22 cellular contexts compared by ENCODE assay signal in genomic region chr7:40356871-40357676, GRCh38.
A peak's percentile ranks its signal among the peaks of the same experiment; 100 is the strongest.
DNase-seq lines count a peak whose midpoint lies in the region; ATAC-seq and TF ChIP-seq lines count a peak whose summit lies in the region.
"Had no signal": no experiment of that assay in that cellular context is flagged by ENCODE, and none has a peak within 500 bp of the region (broad histone marks: within the 10 kb centered on the region; RNA-seq: fewer than 3 reads in every experiment).

No MANE protein-coding gene starts in this region.

- H3K36me3 ChIP-seq in GM23248 (ENCODE audit: low read depth): no peaks in the 10 kb centered on the region
- H3K36me3 ChIP-seq in skeletal muscle satellite cell (ENCODE audit: insufficient read depth, low read length): no peaks in the 10 kb centered on the region
- H3K36me3 ChIP-seq: brain microvascular endothelial cell, left lung, uterus had no signal

- H3K27ac Mint-ChIP-seq in activated naive CD8-positive, alpha-beta T cell treated with anti-CD3 and anti-CD28 coated beads for 36 hours: no peak overlapping the region
- H3K27ac Mint-ChIP-seq: activated naive CD4-positive, alpha-beta T cell treated with anti-CD3 and anti-CD28 coated beads, Interleukin-2, amount 50 U/mL, for 72 hours; CD8-positive, alpha-beta T cell; endodermal cell; nephron progenitor cell; T-helper 17 cell had no signal

- ATAC-seq in SK-N-SH treated with all-trans-retinoic acid at 6 μM for 48 hours: peak; percentile 71
- ATAC-seq: activated naive CD4-positive, alpha-beta T cell treated with anti-CD3 and anti-CD28 coated beads, Interleukin-2, amount 50 U/mL, for 72 hours; CD8-positive, alpha-beta T cell; left lung; T-helper 17 cell had no signal

- CTCF ChIA-PET in RWPE1 (lab: Yijun Ruan, JAX): no interaction called here

- H3K4me3 ChIP-seq in GM23248: 0 out of 2 replicates have a peak overlapping the region, but pooled peaks have one; percentile 11
- no peak overlapping the region for H3K4me3 ChIP-seq in skeletal muscle satellite cell (ENCODE audit: low read length)
- H3K4me3 ChIP-seq: coronary artery, left lung, uterus had no signal

- H3K4me1 ChIP-seq in GM23248 (ENCODE audit: insufficient read depth): peaks cover 20% of the 10 kb centered on the region
- peaks cover 20% of the 10 kb centered on the region for H3K4me1 ChIP-seq in skeletal muscle satellite cell (ENCODE audit: control insufficient read depth, insufficient read depth, low read length)
- H3K4me1 ChIP-seq: left lung, uterus had no signal

- POLR2A ChIA-PET in RWPE1 (lab: Yijun Ruan, JAX; ENCODE audit: low non-redundant PET): no interaction called here

- peaks cover 19% of the 10 kb centered on the region for H3F3A ChIP-seq in GM23248 (ENCODE audit: insufficient read depth)

- H4K20me1 ChIP-seq in GM23248 (ENCODE audit: insufficient read depth): no peaks in the 10 kb centered on the region

- no peaks in the 10 kb centered on the region for H3K36me3 Mint-ChIP-seq in activated naive CD8-positive, alpha-beta T cell treated with anti-CD3 and anti-CD28 coated beads for 36 hours
- H3K36me3 Mint-ChIP-seq: activated naive CD4-positive, alpha-beta T cell treated with anti-CD3 and anti-CD28 coated beads, Interleukin-2, amount 50 U/mL, for 72 hours; CD8-positive, alpha-beta T cell had no signal

- H3K4me2 ChIP-seq in GM23248 (ENCODE audit: unreplicated experiment): peak overlapping the region; percentile 72
- H3K4me2 ChIP-seq in skeletal muscle satellite cell (ENCODE audit: low read length): peak overlapping the region; percentile 7

- H3K27me3 Mint-ChIP-seq in activated naive CD8-positive, alpha-beta T cell treated with anti-CD3 and anti-CD28 coated beads for 36 hours: no peaks in the 10 kb centered on the region
- H3K27me3 Mint-ChIP-seq: T-helper 17 cell had no signal

- 9 to 14% methylated on average over 6 of the region's 6 CpGs for WGBS in GM23248 (ENCODE audit: low coverage in 1 of 2, low lambda C conversion rate in 2 of 2, missing lambda C conversion rate in 2 of 2), 2 experiments

- H3K4me1 Mint-ChIP-seq in activated naive CD8-positive, alpha-beta T cell treated with anti-CD3 and anti-CD28 coated beads for 36 hours: no peaks in the 10 kb centered on the region
- H3K4me1 Mint-ChIP-seq: endodermal cell, nephron progenitor cell, T-helper 17 cell had no signal

- no peak for TF ChIP-seq CTCF in RWPE1 (conservative IDR thresholded peaks at IDR 0.05; ENCODE audit: low read depth)

- peak overlapping the region; percentile 28; the same call in 1 of the 2 replicates for H2AFZ ChIP-seq in GM23248

- H3K27ac ChIP-seq in GM23248: peak overlapping the region; percentile 74
- H3K27ac ChIP-seq in RWPE1: no peak overlapping the region
- H3K27ac ChIP-seq: brain microvascular endothelial cell, left lung had no signal

- H3K9me3 Mint-ChIP-seq in activated naive CD8-positive, alpha-beta T cell treated with anti-CD3 and anti-CD28 coated beads for 36 hours: no peaks in the 10 kb centered on the region
- H3K9me3 Mint-ChIP-seq: activated naive CD4-positive, alpha-beta T cell treated with anti-CD3 and anti-CD28 coated beads, Interleukin-2, amount 50 U/mL, for 72 hours; endodermal cell had no signal

- peak; percentile 70 for DNase-seq in GM23248
- DNase-seq in fibroblast of gingiva (ENCODE audit: low read depth): peak; percentile 30
- no peak for DNase-seq in RWPE1 (ENCODE audit: low spot score)
- DNase-seq in activated naive CD8-positive, alpha-beta T cell treated with anti-CD3 and anti-CD28 coated beads for 36 hours: no peak
- no peak for DNase-seq in stimulated activated CD4-positive, alpha-beta T cell treated with anti-CD3 and anti-CD28 coated beads, Interleukin-12 subunit alpha, Interleukin-12 subunit beta, amount 100 ng/mL, for 4 hours
- DNase-seq: activated CD4-positive, alpha-beta T cell treated with anti-CD3 and anti-CD28 coated beads for 48 hours; AML-193; brain microvascular endothelial cell; CD8-positive, alpha-beta T cell; endodermal cell; left lung; NCI-H1105; NCI-H2029 treated with DMSO at 0.1 percent for 48 hours; nephron progenitor cell; posterior cingulate gyrus; stimulated activated CD4-positive, alpha-beta T cell treated with anti-CD3 and anti-CD28 coated beads, Interleukin-1b, Interleukin-23, amount 100 ng/mL, for 48 hours; T-helper 17 cell; uterus had no signal

- no peaks in the 10 kb centered on the region for H3K9me3 ChIP-seq in GM23248 (ENCODE audit: low read depth)
- no peaks in the 10 kb centered on the region for H3K9me3 ChIP-seq in skeletal muscle satellite cell (replicated peaks; ENCODE audit: low read length)
- H3K9me3 ChIP-seq: left lung, uterus had no signal

- H3K9ac ChIP-seq in GM23248: peak overlapping the region; percentile 37; the same call in 1 of the 2 replicates
- H3K9ac ChIP-seq in skeletal muscle satellite cell (ENCODE audit: low read depth, low read length): no peak overlapping the region

- H3K79me2 ChIP-seq in GM23248 (ENCODE audit: insufficient read depth): no peaks in the 10 kb centered on the region

- H3K27me3 ChIP-seq in GM23248 (replicated peaks; ENCODE audit: insufficient read depth): no peaks in the 10 kb centered on the region
- H3K27me3 ChIP-seq in skeletal muscle satellite cell (ENCODE audit: control insufficient read depth, insufficient read depth, low read length): no peaks in the 10 kb centered on the region
- H3K27me3 ChIP-seq: brain microvascular endothelial cell, left lung, uterus had no signal

- in situ Hi-C loops in GM23248 (cut with MboI): no loop called here

- H3K9me2 ChIP-seq in GM23248 (ENCODE audit: insufficient read depth): no peaks in the 10 kb centered on the region

- no peak overlapping the region for H3K4me3 Mint-ChIP-seq in activated naive CD8-positive, alpha-beta T cell treated with anti-CD3 and anti-CD28 coated beads for 36 hours
- H3K4me3 Mint-ChIP-seq: CD8-positive, alpha-beta T cell; endodermal cell; nephron progenitor cell; T-helper 17 cell had no signal

TF ChIP-seq in SK-N-SH treated with all-trans-retinoic acid at 6 μM for 48 hours, 23 proteins besides CTCF, POLR2A, EP300 and RAD21:
- TF ChIP-seq CREB5 (CRISPR knock-in tag; IDR thresholded peaks at IDR 0.05; ENCODE audit: low read depth) (peak; percentile 38), ISL1 (CRISPR knock-in tag; IDR thresholded peaks at IDR 0.05) (peak; percentile 93), TOX (CRISPR knock-in tag; IDR thresholded peaks at IDR 0.05; ENCODE audit: borderline replicate concordance) (0 out of 2 replicates have a peak, but pooled peaks have one; percentile 1), TSHZ2 (CRISPR knock-in tag; IDR thresholded peaks at IDR 0.05) (no peak)

Comparison
In these comparisons a context has a peak if more than half of its experiments do, and no peak if none do; other contexts are left out.
1. DNase-seq: peak in GM23248 (single experiment) and fibroblast of gingiva (single experiment); none in RWPE1 (single experiment), activated naive CD8-positive, alpha-beta T cell treated with anti-CD3 and anti-CD28 coated beads for 36 hours (single experiment) and stimulated activated CD4-positive, alpha-beta T cell treated with anti-CD3 and anti-CD28 coated beads, Interleukin-12 subunit alpha, Interleukin-12 subunit beta, amount 100 ng/mL, for 4 hours (single experiment).